9 cellular contexts compared by ENCODE assay signal in genomic region chr12:12439636-12440035, GRCh38.
DNase-seq lines count a peak whose midpoint lies in the region; TF ChIP-seq lines count a peak whose summit lies in the region.
"Had no signal": no experiment of that assay in that cellular context is flagged by ENCODE, and none has a peak within 500 bp of the region (broad histone marks: within the 10 kb centered on the region; RNA-seq: fewer than 3 reads in every experiment).

No MANE protein-coding gene starts in this region.

- no peaks in the 10 kb centered on the region for H3K9me3 ChIP-seq in trophoblast cell (ENCODE audit: insufficient read depth, low read depth, low read length)

- no peak overlapping the region for H4K8ac ChIP-seq in trophoblast cell (ENCODE audit: low read depth, low read length)

- no peak overlapping the region for H4K12ac ChIP-seq in trophoblast cell (ENCODE audit: low read depth, low read length)

- no peaks in the 10 kb centered on the region for H3K4me1 ChIP-seq in trophoblast cell (ENCODE audit: control insufficient read depth in 1 of 2, insufficient read depth in 2 of 2, low read length in 2 of 2)

- intact Hi-C loops in dorsolateral prefrontal cortex (cut with DNase I), result loop anchor here in 1 of 2 donors (5.0 kb wide), 1 partner anchor 33 kb away; no protein-coding TSS in a partner anchor

- in situ Hi-C loops in astrocyte of the spinal cord (cut with HindIII; ENCODE audit: low sequenced_read_pairs), result no loop called here

- H3K27me3 ChIP-seq in trophoblast cell (ENCODE audit: insufficient read depth, low read length) (no peaks in the 10 kb centered on the region), dorsolateral prefrontal cortex (no peaks in the 10 kb centered on the region)

- no peak overlapping the region for H3K23ac ChIP-seq in trophoblast cell (ENCODE audit: low read length)

- no peak overlapping the region for H2BK120ac ChIP-seq in trophoblast cell (ENCODE audit: insufficient read depth, low read length, poor library complexity)

- H3K18ac ChIP-seq in trophoblast cell (ENCODE audit: low read length), result no peak overlapping the region

- no peak overlapping the region for H2BK5ac ChIP-seq in trophoblast cell (ENCODE audit: low read depth, low read length, poor library complexity)

- H3K4me3 ChIP-seq in astrocyte of the spinal cord (ENCODE audit: low read depth, low read length) (no peak overlapping the region), trophoblast cell (ENCODE audit: low read depth, low read length) (no peak overlapping the region), dorsolateral prefrontal cortex (no peak overlapping the region)

- H3K4me2 ChIP-seq in trophoblast cell (ENCODE audit: low read length), result no peak overlapping the region

- TF ChIP-seq CTCF in astrocyte of the spinal cord (IDR thresholded peaks at IDR 0.05; ENCODE audit: low read depth, low read length), result no peak
- no peak for TF ChIP-seq CTCF in dorsolateral prefrontal cortex (IDR thresholded peaks at IDR 0.05 in 54 of 56, conservative IDR thresholded peaks at IDR 0.05 in 2 of 56; ENCODE audit: low read depth in 1 of 56, partially characterized antibody in 56 of 56)

- H2BK12ac ChIP-seq in trophoblast cell (ENCODE audit: low read length), result no peak overlapping the region

- no peak overlapping the region for H2AK5ac ChIP-seq in trophoblast cell (ENCODE audit: low read length)

- no peak overlapping the region for H3K4ac ChIP-seq in trophoblast cell (ENCODE audit: low read depth, low read length)

- no peaks in the 10 kb centered on the region for H3K36me3 ChIP-seq in trophoblast cell (ENCODE audit: control insufficient read depth in 1 of 2, insufficient read depth in 2 of 2, low read length in 2 of 2)

- peak; percentile 55 for DNase-seq in H4 (ENCODE audit: low spot score)
- peak; percentile 25 for DNase-seq in UCSD-AML1 (lab: John Stamatoyannopoulos, UW; ENCODE audit: unreplicated experiment)
- DNase-seq in astrocyte of the spinal cord (ENCODE audit: low read depth, low spot score), result peak; percentile 49
- DNase-seq in trophoblast cell, result peak; percentile 59 to 65
- no peak for DNase-seq in SK-N-DZ (ENCODE audit: low spot score)
- DNase-seq in cerebellar cortex (ENCODE audit: low spot score), result no peak
- no peak for DNase-seq in NCI-H82 (lab: John Stamatoyannopoulos, UW)
- no peak for DNase-seq in dorsolateral prefrontal cortex
- DNase-seq: GDM1 had no signal

- no peak overlapping the region for H2AFZ ChIP-seq in trophoblast cell (ENCODE audit: insufficient read depth, low read length, poor library complexity)

- no peak overlapping the region for H3K9ac ChIP-seq in trophoblast cell (ENCODE audit: low read length)

- no peak overlapping the region for H3K14ac ChIP-seq in trophoblast cell (ENCODE audit: low read length)

- no peak overlapping the region for H3K27ac ChIP-seq in trophoblast cell (ENCODE audit: low read depth, low read length)
- H3K27ac ChIP-seq in dorsolateral prefrontal cortex, result no peak overlapping the region

- H3K79me1 ChIP-seq in trophoblast cell (ENCODE audit: low read length), result no peaks in the 10 kb centered on the region

- WGBS in trophoblast cell (ENCODE audit: extremely low coverage, insufficient coverage, insufficient read length), result no CpG with 5 or more reads among the region's 6 CpGs

- H3K79me2 ChIP-seq in trophoblast cell (ENCODE audit: control insufficient read depth, insufficient read depth, low read length, poor library complexity), result no peaks in the 10 kb centered on the region

- no peak overlapping the region for H4K91ac ChIP-seq in trophoblast cell (ENCODE audit: low read depth, low read length)

Comparison
In these comparisons a context has a peak if more than half of its experiments do, and no peak if none do; other contexts are left out.
1. DNase-seq: peak in H4 (single experiment), UCSD-AML1 (single experiment), astrocyte of the spinal cord (single experiment) and trophoblast cell (2 of 2); none in SK-N-DZ (single experiment), cerebellar cortex (single experiment), NCI-H82 (single experiment) and dorsolateral prefrontal cortex (0 of 10).